In the genomic region with DNA sequence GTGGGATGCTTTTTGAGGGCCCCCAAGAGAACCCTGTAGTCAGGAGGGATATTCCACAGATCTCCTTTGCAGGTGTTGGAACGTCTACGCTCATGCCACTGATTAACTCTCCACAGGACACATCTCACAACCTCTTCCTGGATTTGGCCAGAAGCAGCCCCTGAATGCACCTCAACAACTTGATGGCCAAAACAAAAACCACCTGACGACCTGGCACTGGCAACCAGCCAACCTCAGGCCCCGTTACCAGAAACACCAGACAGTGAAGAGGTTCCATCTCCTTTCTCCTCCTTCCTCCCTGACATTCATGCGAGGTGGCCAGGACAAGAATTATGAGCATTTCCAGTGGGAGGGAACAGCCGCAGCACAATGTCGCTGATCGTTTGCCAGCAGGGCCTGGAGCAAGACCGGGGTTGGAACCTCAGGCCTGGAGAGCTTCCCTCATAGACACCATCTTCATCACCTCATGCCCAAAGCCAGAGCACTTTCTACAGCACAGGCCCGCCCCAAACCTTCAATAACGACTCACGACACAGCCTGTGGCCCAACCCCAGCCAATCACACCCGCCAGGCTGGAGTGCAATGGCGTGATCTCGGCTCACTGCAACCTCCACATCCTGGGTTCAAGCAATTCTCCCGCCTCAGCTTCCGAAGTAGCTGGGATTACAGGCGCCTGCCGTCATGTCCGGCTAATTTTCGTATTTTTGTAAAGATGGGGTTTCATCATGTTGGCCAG, we compare ENCODE assay signal across 12 cellular contexts. TPM values are rescaled to one million over a fixed set of nuclear protein-coding genes. Genes with fewer than 3 reads are reported as not detected.
DNase-seq lines count a peak whose midpoint lies in the region; ATAC-seq and FAIRE-seq lines count a peak whose summit lies in the region.
"Had no signal": no experiment of that assay in that cellular context is flagged by ENCODE, and none has a peak within 500 bp of the region (broad histone marks: within the 10 kb centered on the region; RNA-seq: fewer than 3 reads in every experiment).

No MANE protein-coding gene starts in this region.

- ATAC-seq in T-cell (replicated peaks in 1 of 4) (no peak), GM19328 (IDR thresholded peaks at IDR 0.05; ENCODE audit: unreplicated experiment) (no peak), GM21717 (IDR thresholded peaks at IDR 0.05; ENCODE audit: unreplicated experiment) (no peak)

- H3K9me3 ChIP-seq in CD4-positive, alpha-beta memory T cell (ENCODE audit: control insufficient read depth in 1 of 2, low read length in 2 of 2): no peaks in the 10 kb centered on the region
- H3K9me3 ChIP-seq: ovary, thoracic aorta had no signal

- H3K4me1 ChIP-seq in CD4-positive, alpha-beta memory T cell (ENCODE audit: insufficient read depth, low read length): peaks cover 99% of the 10 kb centered on the region

- CTCF ChIA-PET in CD4-positive, alpha-beta memory T cell (lab: Charles Lee; ENCODE audit: partially characterized antibody): interaction anchor here (1.3 kb wide), 1 partner anchor 29 kb away, joined by 4 read pairs; no protein-coding TSS in a partner anchor
- CTCF ChIA-PET in T-cell (lab: Charles Lee): interaction anchor here in 1 of 2 donors (0.7 kb wide), 1 partner anchor 215 kb away, joined by 3 read pairs; no protein-coding TSS in a partner anchor

- peaks cover 0 to 12% of the 10 kb centered on the region in 2 donors for H3K36me3 Mint-ChIP-seq in CD4-positive, alpha-beta memory T cell
- no peaks in the 10 kb centered on the region for H3K36me3 Mint-ChIP-seq in T-cell

- H3K36me3 ChIP-seq in CD4-positive, alpha-beta memory T cell (ENCODE audit: insufficient read depth, low read length): no peaks in the 10 kb centered on the region
- H3K36me3 ChIP-seq: ovary, thoracic aorta had no signal

- no peak for DNase-seq in CD4-positive, alpha-beta memory T cell
- DNase-seq in GM19239 (ENCODE audit: insufficient read length, low spot score) (no peak), T-cell (no peak), left kidney (ENCODE audit: low read depth, low spot score) (peak; percentile 35), kidney tubule cell (ENCODE audit: low spot score) (no peak)
- no peak for DNase-seq in activated CD4-positive, CD25-positive, alpha-beta regulatory T cell treated with anti-CD3 and anti-CD28 coated beads, Interleukin-2, amount 50 U/mL, for 72 hours
- DNase-seq: ovary; stimulated activated CD4-positive, alpha-beta T cell treated with anti-CD3 and anti-CD28 coated beads, Interleukin-2, amount 100 ng/mL, for 48 hours had no signal

- H3K9me3 Mint-ChIP-seq in CD4-positive, alpha-beta memory T cell: no peaks in the 10 kb centered on the region
- no peaks in the 10 kb centered on the region for H3K9me3 Mint-ChIP-seq in T-cell

- H3K27ac ChIP-seq in CD4-positive, alpha-beta memory T cell (ENCODE audit: low read depth, low read length): peak overlapping the region; percentile 85
- H3K27ac ChIP-seq: ovary, thoracic aorta had no signal

- intact Hi-C loops in CD4-positive, alpha-beta memory T cell (cut with micrococcal nuclease): no loop called here

- H3K4me3 ChIP-seq in CD4-positive, alpha-beta memory T cell (ENCODE audit: low read length in 2 of 2): no peak overlapping the region
- H3K4me3 ChIP-seq: ovary, thoracic aorta had no signal

- H3K27ac Mint-ChIP-seq in CD4-positive, alpha-beta memory T cell: peak overlapping the region; percentile 94 to 99 (median 97)
- H3K27ac Mint-ChIP-seq in T-cell: peak overlapping the region; percentile 92 to 95

- POLR2A ChIA-PET in CD4-positive, alpha-beta memory T cell (lab: Charles Lee; ENCODE audit: partially characterized antibody): interaction anchor here (0.6 to 15.1 kb wide), 5 partner anchors 13 to 46 kb away, joined by 3 to 268 read pairs (median 21); partner anchors contain the start of gene CCDC88C
- POLR2A ChIA-PET in T-cell (lab: Charles Lee): no interaction called here

- H3K27me3 Mint-ChIP-seq in CD4-positive, alpha-beta memory T cell: no peaks in the 10 kb centered on the region
- no peaks in the 10 kb centered on the region for H3K27me3 Mint-ChIP-seq in T-cell

- H3K27me3 ChIP-seq in CD4-positive, alpha-beta memory T cell (ENCODE audit: insufficient read depth, low read length): no peaks in the 10 kb centered on the region
- H3K27me3 ChIP-seq: ovary had no signal

- peak overlapping the region; percentile 50 to 89 (median 78) for H3K4me3 Mint-ChIP-seq in CD4-positive, alpha-beta memory T cell
- peak overlapping the region; percentile 41 to 84 (median 60) for H3K4me3 Mint-ChIP-seq in T-cell

- peaks cover 69 to 100% (median 86%) of the 10 kb centered on the region in 4 donors for H3K4me1 Mint-ChIP-seq in CD4-positive, alpha-beta memory T cell
- H3K4me1 Mint-ChIP-seq in T-cell: peaks cover 92 to 100% (median 97%) of the 10 kb centered on the region in 3 donors

- peak; percentile 26 for FAIRE-seq in GM19239 (lab: Jason Lieb, UNC)
- FAIRE-seq: colon had no signal

RNA-seq across cellular contexts. Expression of gene CCDC88C, which starts 48.8 kb away (rescaled TPM):
- 100 to 1,000 TPM; 272 to 293 TPM for total RNA-seq in CD4-positive, alpha-beta memory T cell
- 10 to 100 TPM; 17.1 to 51.1 TPM for polyA plus RNA-seq in CD4-positive, alpha-beta memory T cell
- total RNA-seq in T-cell: 100 to 1,000 TPM; 260 to 368 (median 275) TPM
